In the genomic region with DNA sequence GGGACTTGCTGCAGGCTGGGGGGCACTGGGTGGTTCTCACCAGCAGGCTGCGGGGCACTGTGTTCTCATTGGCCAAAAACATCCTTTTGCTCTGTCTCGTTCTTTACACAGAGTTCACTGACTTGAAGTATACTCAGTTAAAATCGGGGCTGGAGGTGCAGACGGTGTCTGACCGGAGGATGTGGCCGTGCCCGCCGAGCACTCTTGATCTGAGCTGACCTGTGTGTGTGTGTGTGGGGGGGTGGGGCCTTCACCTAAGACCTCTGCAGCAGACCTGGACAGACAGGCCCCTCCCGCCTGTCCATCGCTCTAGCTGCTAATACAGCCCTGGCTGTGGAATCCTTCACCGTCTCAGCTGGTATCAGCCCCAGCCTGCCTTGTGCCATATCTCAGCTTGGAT, we compare ENCODE assay signal across 18 cellular contexts. TPM values are rescaled to one million over a fixed set of nuclear protein-coding genes. Genes with fewer than 3 reads are reported as not detected.
"Had no signal": no experiment of that assay in that cellular context is flagged by ENCODE, and none has a peak within 500 bp of the region (broad histone marks: within the 10 kb centered on the region; RNA-seq: fewer than 3 reads in every experiment).

No MANE protein-coding gene starts in this region.

- DNase-seq: activated B cell treated with CpG ODN at 0.5 μM for 24 hours; activated CD4-positive, alpha-beta T cell treated with anti-CD3 and anti-CD28 coated beads for 4 hours; activated CD8-positive, alpha-beta memory T cell treated with anti-CD3 and anti-CD28 coated beads, Interleukin-2, amount 50 U/mL, for 4 hours; activated effector memory CD4-positive, alpha-beta T cell treated with Interleukin-2 at 50 U/mL for 16 hours; activated T-cell treated with anti-CD3 and anti-CD28 coated beads, Interleukin-2, amount 50 U/mL, for 4 hours; dermis blood vessel endothelial cell; effector memory CD8-positive, alpha-beta T cell; hypothalamus; islet precursor cell; left colon; lower lobe of right lung; nucleus accumbens; stimulated activated CD8-positive, alpha-beta memory T cell treated with anti-CD3 and anti-CD28 coated beads, Interleukin-4, amount 100 ng/mL, for 48 hours; stimulated activated naive CD4-positive, alpha-beta T cell had no signal

- H3K9me3 ChIP-seq: ascending aorta, lower lobe of right lung had no signal

- H3K4me3 ChIP-seq: ascending aorta, lower lobe of right lung had no signal

- H3K27ac ChIP-seq: ascending aorta, lower lobe of right lung had no signal

- H3K27ac Mint-ChIP-seq: activated B cell treated with CpG ODN at 0.5 μM for 24 hours; activated naive CD4-positive, alpha-beta T cell treated with anti-CD3 and anti-CD28 coated beads, Interleukin-2, amount 50 U/mL, for 24 hours; natural killer cell treated with Interleukin-12 subunit alpha and Interleukin-12 subunit beta and Interleukin-15 and Interleukin-18, amount 100 ng/mL, for 72 hours; T-helper 2 cell treated with Interferon-gamma antibody and Interleukin-4, amounts not matched to agents 5 μg/mL and 100 μg/mL, for 36 hours had no signal

- H3K27me3 Mint-ChIP-seq: activated B cell treated with CpG ODN at 0.5 μM for 24 hours; activated naive CD4-positive, alpha-beta T cell treated with anti-CD3 and anti-CD28 coated beads, Interleukin-2, amount 50 U/mL, for 24 hours; effector memory CD8-positive, alpha-beta T cell; natural killer cell treated with Interleukin-12 subunit alpha and Interleukin-12 subunit beta and Interleukin-15 and Interleukin-18, amount 100 ng/mL, for 72 hours had no signal

- H3K9me3 Mint-ChIP-seq: activated B cell treated with CpG ODN at 0.5 μM for 24 hours; activated naive CD4-positive, alpha-beta T cell treated with anti-CD3 and anti-CD28 coated beads, Interleukin-2, amount 50 U/mL, for 24 hours; activated T-cell treated with anti-CD3 and anti-CD28 coated beads, Interleukin-2, amount 50 U/mL, for 4 hours; effector memory CD8-positive, alpha-beta T cell; natural killer cell treated with Interleukin-12 subunit alpha and Interleukin-12 subunit beta and Interleukin-15 and Interleukin-18, amount 100 ng/mL, for 72 hours; T-helper 2 cell treated with Interferon-gamma antibody and Interleukin-4, amounts not matched to agents 5 μg/mL and 100 μg/mL, for 36 hours had no signal

- H3K4me3 Mint-ChIP-seq: activated B cell treated with CpG ODN at 0.5 μM for 24 hours; activated naive CD4-positive, alpha-beta T cell treated with anti-CD3 and anti-CD28 coated beads, Interleukin-2, amount 50 U/mL, for 24 hours; activated T-cell treated with anti-CD3 and anti-CD28 coated beads, Interleukin-2, amount 50 U/mL, for 4 hours; effector memory CD8-positive, alpha-beta T cell; natural killer cell treated with Interleukin-12 subunit alpha and Interleukin-12 subunit beta and Interleukin-15 and Interleukin-18, amount 100 ng/mL, for 72 hours; T-helper 2 cell treated with Interferon-gamma antibody and Interleukin-4, amounts not matched to agents 5 μg/mL and 100 μg/mL, for 36 hours had no signal

- H3K4me1 ChIP-seq: ascending aorta had no signal

- H3K36me3 Mint-ChIP-seq: natural killer cell treated with Interleukin-12 subunit alpha and Interleukin-12 subunit beta and Interleukin-15 and Interleukin-18, amount 100 ng/mL, for 72 hours had no signal

- ATAC-seq: activated T-cell treated with anti-CD3 and anti-CD28 coated beads, Interleukin-2, amount 50 U/mL, for 4 hours; effector memory CD8-positive, alpha-beta T cell; lower lobe of right lung; natural killer cell treated with Interleukin-12 subunit alpha and Interleukin-12 subunit beta and Interleukin-15 and Interleukin-18, amount 100 ng/mL, for 72 hours had no signal

- H3K27me3 ChIP-seq: ascending aorta had no signal

RNA-seq across cellular contexts. Expression of a gene that starts 57.3 kb away (rescaled TPM):
- total RNA-seq: activated B cell treated with CpG ODN at 0.5 μM for 24 hours; activated T-cell treated with anti-CD3 and anti-CD28 coated beads, Interleukin-2, amount 50 U/mL, for 4 hours; natural killer cell treated with Interleukin-12 subunit alpha and Interleukin-12 subunit beta and Interleukin-15 and Interleukin-18, amount 100 ng/mL, for 72 hours had no signal
